Comparison of ENCODE assay signal across 1 cellular context in genomic region chr21:20882462-20883415, GRCh38.
TF ChIP-seq lines count a peak whose summit lies in the region.

No MANE protein-coding gene starts in this region.

TF ChIP-seq in HCT116, 20 proteins besides CTCF, POLR2A, EP300 and RAD21 (continued from another document):
- no peak for TF ChIP-seq ZFX (IDR thresholded peaks at IDR 0.05)
- TF ChIP-seq EZH2 (IDR thresholded peaks at IDR 0.05), result no peak
- TF ChIP-seq TCF7L2 (IDR thresholded peaks at IDR 0.05; ENCODE audit: borderline replicate concordance, extremely low read depth, insufficient read depth, insufficient read length), result no peak
- TF ChIP-seq ZNF274 (IDR thresholded peaks at IDR 0.05; ENCODE audit: low read depth, low read length), result no peak
- TF ChIP-seq FOSL1 (IDR thresholded peaks at IDR 0.05; ENCODE audit: low read depth), result no peak
